In the genomic region with DNA sequence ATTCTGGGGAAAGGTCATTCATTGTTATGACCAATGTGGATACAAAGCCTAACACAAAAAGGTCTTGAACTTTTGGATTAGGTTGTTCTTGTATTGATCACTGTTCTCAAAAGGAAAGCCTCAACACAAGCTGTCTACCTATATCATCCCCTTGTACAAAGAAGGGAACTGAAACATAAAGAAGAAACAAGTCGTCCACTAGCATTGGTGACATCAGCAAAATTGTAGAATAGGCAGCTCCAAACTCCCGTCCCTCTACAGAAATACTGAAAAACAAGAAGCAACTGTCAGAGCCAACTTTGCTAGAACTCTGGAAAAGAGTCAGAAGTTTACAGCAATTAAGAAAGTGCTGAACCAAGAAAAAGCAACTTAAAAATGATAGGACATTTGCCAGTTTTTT, we compare ENCODE assay signal across 16 cellular contexts. TPM values are rescaled to one million over a fixed set of nuclear protein-coding genes. Genes with fewer than 3 reads are reported as not detected.
DNase-seq lines count a peak whose midpoint lies in the region; ATAC-seq, FAIRE-seq and TF ChIP-seq lines count a peak whose summit lies in the region.
"Had no signal": no experiment of that assay in that cellular context is flagged by ENCODE, and none has a peak within 500 bp of the region (broad histone marks: within the 10 kb centered on the region; RNA-seq: fewer than 3 reads in every experiment).

No MANE protein-coding gene starts in this region.

- no peak overlapping the region for H3K9ac ChIP-seq in HepG2 (ENCODE audit: insufficient read depth, low read depth, low read length)

- H2AFZ ChIP-seq in HepG2 (ENCODE audit: low read length), result no peak overlapping the region

- no peaks in the 10 kb centered on the region for H3K4me1 Mint-ChIP-seq in activated naive CD4-positive, alpha-beta T cell treated with anti-CD3 and anti-CD28 coated beads for 36 hours (ENCODE audit: low read depth)
- H3K4me1 Mint-ChIP-seq: brain had no signal

- no peak overlapping the region for H3K27ac Mint-ChIP-seq in activated naive CD4-positive, alpha-beta T cell treated with anti-CD3 and anti-CD28 coated beads for 36 hours
- H3K27ac Mint-ChIP-seq: brain had no signal

- no peaks in the 10 kb centered on the region for H3K36me3 Mint-ChIP-seq in activated naive CD4-positive, alpha-beta T cell treated with anti-CD3 and anti-CD28 coated beads for 36 hours (ENCODE audit: low read depth)

- no peak for TF ChIP-seq RAD21 in HepG2 (CRISPR knock-in tag; IDR thresholded peaks at IDR 0.05)

- no peak for TF ChIP-seq EP300 in HepG2 (IDR thresholded peaks at IDR 0.05; ENCODE audit: low read depth in 2 of 2, low read length in 2 of 2)
- TF ChIP-seq EP300 in HepG2 (CRISPR knock-in tag; IDR thresholded peaks at IDR 0.05; ENCODE audit: borderline replicate concordance), result no peak
- no peak for TF ChIP-seq EP300 in transverse colon (IDR thresholded peaks at IDR 0.05; ENCODE audit: low read depth)

- CTCF ChIA-PET in HepG2 (lab: Yijun Ruan, JAX; ENCODE audit: low intra/inter-chr PET ratio, low total read pairs), result no interaction called here
- CTCF ChIA-PET in activated naive CD4-positive, alpha-beta T cell treated with anti-CD3 and anti-CD28 coated beads for 36 hours (lab: Charles Lee), result no interaction called here

- intact Hi-C loops in right lobe of liver (cut with DNase I) (no loop called here), HepG2 (cut with micrococcal nuclease; ENCODE audit: unreplicated experiment) (no loop called here), transverse colon (cut with DNase I; ENCODE audit: low total_unique reads) (no loop called here)
- intact Hi-C loops in activated naive CD4-positive, alpha-beta T cell treated with anti-CD3 and anti-CD28 coated beads for 36 hours (cut with micrococcal nuclease), result no loop called here

- ATAC-seq in right lobe of liver (peak in 3 of 4 donors; percentile 30 to 57 (median 38)), HepG2 (no peak), HG02588 (IDR thresholded peaks at IDR 0.05; ENCODE audit: unreplicated experiment) (peak; percentile 91), HG03521 (IDR thresholded peaks at IDR 0.05; ENCODE audit: unreplicated experiment) (peak; percentile 73)
- ATAC-seq: lower lobe of right lung had no signal

- H3K4me3 Mint-ChIP-seq in activated naive CD4-positive, alpha-beta T cell treated with anti-CD3 and anti-CD28 coated beads for 36 hours, result no peak overlapping the region
- H3K4me3 Mint-ChIP-seq: brain had no signal

- H3K27me3 ChIP-seq in right lobe of liver (no peaks in the 10 kb centered on the region), HepG2 (ENCODE audit: control insufficient read depth in 1 of 2, insufficient read depth in 2 of 2, low read length in 2 of 2) (no peaks in the 10 kb centered on the region; a peak in 1 of 5 replicates), transverse colon (no peaks in the 10 kb centered on the region)
- H3K27me3 ChIP-seq: ovary had no signal

- H3K27ac ChIP-seq in right lobe of liver, result no peak overlapping the region
- H3K27ac ChIP-seq in HepG2 (ENCODE audit: extremely low read length, insufficient read depth, low read length), result no peak overlapping the region
- H3K27ac ChIP-seq in transverse colon, result no peak overlapping the region
- H3K27ac ChIP-seq: epithelial cell of prostate, lower lobe of right lung, ovary had no signal

- no TSS peak for BruUV-seq in HepG2 (replicated peaks; lab: Mats Ljungman, UMichigan)

- TF ChIP-seq CTCF in right lobe of liver (IDR thresholded peaks at IDR 0.05), result no peak
- TF ChIP-seq CTCF in HepG2 (CRISPR knock-in tag; IDR thresholded peaks at IDR 0.05), result no peak
- TF ChIP-seq CTCF in transverse colon (IDR thresholded peaks at IDR 0.05), result no peak

- H3K4me3 ChIP-seq in right lobe of liver (no peak overlapping the region), HepG2 (replicated peaks in 1 of 3; ENCODE audit: insufficient read depth in 1 of 3, low read depth in 2 of 3, low read length in 3 of 3) (no peak overlapping the region), transverse colon (no peak overlapping the region)
- H3K4me3 ChIP-seq: lower lobe of right lung, ovary had no signal

- no peak overlapping the region for H3K4me2 ChIP-seq in HepG2 (ENCODE audit: low read depth, low read length)

- FAIRE-seq in HepG2 (lab: Jason Lieb, UNC), result no peak

- H3K4me1 ChIP-seq in right lobe of liver (no peaks in the 10 kb centered on the region), HepG2 (ENCODE audit: insufficient read depth, low read length) (peaks cover under 1% of the 10 kb centered on the region; the same call in 1 of the 2 replicates), transverse colon (peaks cover 0 to 2% (median 0%) of the 10 kb centered on the region in 4 donors)
- H3K4me1 ChIP-seq: lower lobe of right lung had no signal

- peaks cover 8% of the 10 kb centered on the region for H3K9me3 Mint-ChIP-seq in activated naive CD4-positive, alpha-beta T cell treated with anti-CD3 and anti-CD28 coated beads for 36 hours

- in situ Hi-C loops in HepG2 (cut with HindIII; ENCODE audit: extremely low pct_ligation_motif_present, low pct_unique_long_range_greater_than_20kb), result no loop called here
- in situ Hi-C loops in transverse colon (cut with MboI; ENCODE audit: low pct_ligation_motif_present in 1 of 4, low pct_unique_long_range_greater_than_20kb in 1 of 4, low sequenced_read_pairs in 3 of 4), result no loop called here

- H4K20me1 ChIP-seq in HepG2 (ENCODE audit: insufficient read depth, low read length), result no peaks in the 10 kb centered on the region

- H3K36me3 ChIP-seq in right lobe of liver (no peaks in the 10 kb centered on the region), HepG2 (replicated peaks in 1 of 2; ENCODE audit: control insufficient read depth in 1 of 2, insufficient read depth in 2 of 2, low read length in 2 of 2) (no peaks in the 10 kb centered on the region), transverse colon (no peaks in the 10 kb centered on the region)
- H3K36me3 ChIP-seq: lower lobe of right lung, ovary had no signal

- H3K79me2 ChIP-seq in HepG2 (ENCODE audit: insufficient read depth, low read length), result no peaks in the 10 kb centered on the region

- POLR2A ChIA-PET in HepG2 (lab: Yijun Ruan, JAX), result interaction anchor here (1.9 kb wide), 1 partner anchor 8 kb away, joined by 4 read pairs; a partner anchor contains a TSS

- DNase-seq in right lobe of liver (no peak), HepG2 (ENCODE audit: low spot score) (no peak), T-helper 1 cell (no peak), transverse colon (no peak), GOT3 (lab: John Stamatoyannopoulos, UW) (no peak)
- DNase-seq in activated naive CD4-positive, alpha-beta T cell treated with anti-CD3 and anti-CD28 coated beads for 36 hours, result no peak
- DNase-seq: activated T-cell treated with anti-CD3 and anti-CD28 coated beads, Interleukin-2, amount 50 U/mL, for 48 hours; lower lobe of right lung; ovary; SHP77; stimulated activated naive CD4-positive, alpha-beta T cell treated with Interleukin-2 at 50 U/mL for 16 hours had no signal

- WGBS in right lobe of liver (ENCODE audit: insufficient coverage, low coverage, low lambda C conversion rate, missing lambda C conversion rate), result 15% methylated on average over 2 of the region's 2 CpGs
- WGBS in HepG2 (ENCODE audit: low lambda C conversion rate), result 63% methylated on average over 2 of the region's 2 CpGs
- WGBS in transverse colon (ENCODE audit: low coverage in 1 of 2), 2 donors, result 20 to 52% methylated on average over 1 to 2 of the region's 2 CpGs

- H3K27me3 Mint-ChIP-seq in activated naive CD4-positive, alpha-beta T cell treated with anti-CD3 and anti-CD28 coated beads for 36 hours (ENCODE audit: low read depth), result no peaks in the 10 kb centered on the region

- TF ChIP-seq POLR2A in right lobe of liver (IDR thresholded peaks at IDR 0.05) (no peak), HepG2 (IDR thresholded peaks at IDR 0.05; ENCODE audit: insufficient read depth in 1 of 2, low read depth in 2 of 2, low read length in 2 of 2) (no peak), transverse colon (IDR thresholded peaks at IDR 0.05) (no peak)

- H3K9me3 ChIP-seq in right lobe of liver (no peaks in the 10 kb centered on the region), HepG2 (ENCODE audit: low read length) (no peaks in the 10 kb centered on the region), transverse colon (peaks cover 6 to 8% of the 10 kb centered on the region in 2 donors)
- H3K9me3 ChIP-seq: ovary had no signal

TF ChIP-seq in HepG2, 621 proteins besides CTCF, POLR2A, EP300 and RAD21 (continues in another document):
- TF ChIP-seq SP4 (CRISPR knock-in tag; IDR thresholded peaks at IDR 0.05) (no peak), ZNF143 (CRISPR knock-in tag; IDR thresholded peaks at IDR 0.05) (no peak), TEAD3 (CRISPR knock-in tag; optimal IDR thresholded peaks at IDR 0.05; ENCODE audit: borderline replicate concordance) (no peak), AGO2 (optimal IDR thresholded peaks at IDR 0.05; ENCODE audit: low read depth, low read length) (no peak)

RNA-seq across cellular contexts. Expression of a gene that starts 7.5 kb away (rescaled TPM):
- total RNA-seq in right lobe of liver, result 100 to 1,000 TPM in 3 of 6 experiments, 10 to 100 TPM in 3; 24.9 to 188 (median 91.4) TPM
- 10.9 and 13.4 TPM in 2 replicates for total RNA-seq in HepG2 (2016; rRNA removed; fragmentation: Illumina TruSeq; extraction: Trizol)
- 1.3 and 1.4 TPM in 2 replicates for total RNA-seq in HepG2 (2016; cell fraction: cytosol; rRNA removed; fragmentation: Illumina TruSeq; extraction: Trizol; ENCODE audit: low read depth)
- 11.0 and 14.6 TPM in 2 replicates for total RNA-seq in HepG2 (2016; cell fraction: insoluble cytoplasmic fraction; rRNA removed; fragmentation: Illumina TruSeq; extraction: Trizol)
- total RNA-seq in HepG2 (2016; cell fraction: membrane; rRNA removed; fragmentation: Illumina TruSeq; extraction: Trizol), result 4.3 and 4.5 TPM in 2 replicates
- 26.4 and 27.1 TPM in 2 replicates for total RNA-seq in HepG2 (2016; cell fraction: nucleus; rRNA removed; fragmentation: Illumina TruSeq; extraction: Trizol)
- 8.8 and 9.8 TPM in 2 replicates for polyA plus RNA-seq in HepG2 (2011; rRNA removed)
- polyA plus RNA-seq in HepG2 (2011; cell fraction: cytosol; rRNA removed), result 4.2 and 4.4 TPM in 2 replicates
- polyA plus RNA-seq in HepG2 (2011; cell fraction: nucleus; rRNA removed), result 48.5 and 49.6 TPM in 2 replicates
- 5.7 and 9.6 TPM in 2 replicates for polyA plus RNA-seq in HepG2 (2012)
- polyA plus RNA-seq in HepG2 (2016; cell fraction: cytosol; fragmentation: Illumina TruSeq; extraction: Trizol; ENCODE audit: low read depth), result 0.58 and 0.63 TPM in 2 replicates
- polyA plus RNA-seq in HepG2 (2016; cell fraction: insoluble cytoplasmic fraction; fragmentation: Illumina TruSeq; extraction: Trizol; ENCODE audit: low read depth), result 8.0 and 8.4 TPM in 2 replicates
- 1.8 and 2.5 TPM in 2 replicates for polyA plus RNA-seq in HepG2 (2016; cell fraction: membrane; fragmentation: Illumina TruSeq; extraction: Trizol; ENCODE audit: low read depth)
- polyA plus RNA-seq in HepG2 (2016; cell fraction: nucleus; fragmentation: Illumina TruSeq; extraction: Trizol; ENCODE audit: insufficient read depth, low read depth), result 30.6 and 33.1 TPM in 2 replicates
- polyA minus RNA-seq in HepG2 (2011; rRNA and poly(A)+ RNA removed; ENCODE audit: low replicate concordance), result 11.6 TPM in 1 of 2 replicates, not detected in the other
- polyA minus RNA-seq in HepG2 (2011; cell fraction: cytosol; rRNA and poly(A)+ RNA removed), result 4.1 TPM in 2 replicates
- 24.8 and 27.8 TPM in 2 replicates for polyA minus RNA-seq in HepG2 (2011; cell fraction: nucleus; rRNA and poly(A)+ RNA removed)
- total RNA-seq in activated naive CD4-positive, alpha-beta T cell treated with anti-CD3 and anti-CD28 coated beads for 36 hours, result under 1 TPM; 0.88 to 0.89 TPM
- 100 to 1,000 TPM in 2 of 4 donors, 10 to 100 TPM in 2; 78.0 to 271 (median 158) TPM for total RNA-seq in transverse colon
- total RNA-seq: A172 had no signal
